In genomic region chr11:406796-407650, GRCh38 we compare ENCODE assay signal across 8 cellular contexts. TPM values are rescaled to one million over a fixed set of nuclear protein-coding genes. Genes with fewer than 3 reads are reported as not detected.
DNase-seq lines count a peak whose midpoint lies in the region; ATAC-seq and TF ChIP-seq lines count a peak whose summit lies in the region.

No MANE protein-coding gene starts in this region.

- POLR2A ChIA-PET in HEK293T (lab: Yijun Ruan, JAX) = interaction anchor here (0.8 to 2.1 kb wide), 2 partner anchors 42 to 200 kb away, joined by 3 to 17 read pairs; partner anchors contain the start of genes BET1L, PTDSS2 and RIC8A

- CTCF ChIA-PET in HEK293T (lab: Yijun Ruan, JAX) = interaction anchor here (0.8 to 1.3 kb wide), 2 partner anchors 41 to 44 kb away, joined by 3 to 4 read pairs; no protein-coding TSS in a partner anchor

- H3K27ac ChIP-seq in lung (ENCODE audit: low read depth in 1 of 2, low read length in 1 of 2) (peak overlapping the region in 1 of 2 donors; percentile 70), SJCRH30 (no peak overlapping the region)

- peak; percentile 60 for ATAC-seq in lung (ENCODE audit: insufficient read depth, low FRiP score)

- whole genome bisulfite sequencing in lung, 2 donors = 4 to 9% methylated on average over 62 to 90 of the region's 91 CpGs

- H3K36me3 ChIP-seq in lung (ENCODE audit: control insufficient read depth in 2 of 2, insufficient read depth in 2 of 2, low read length in 2 of 2) (peaks cover 0 to 7% of the 10 kb centered on the region in 2 donors), SJCRH30 (no peaks in the 10 kb centered on the region)

- H3K4me1 ChIP-seq in lung (ENCODE audit: control insufficient read depth in 2 of 2, insufficient read depth in 2 of 2, low read length in 2 of 2) = peaks cover 0 to 8% of the 10 kb centered on the region in 2 donors
- no peaks in the 10 kb centered on the region for H3K4me1 ChIP-seq in SJCRH30

- no peak for TF ChIP-seq CTCF in lung (IDR thresholded peaks at IDR 0.05; ENCODE audit: control extremely low read depth, extremely low read depth)

- H3K27me3 ChIP-seq in lung (ENCODE audit: control insufficient read depth, insufficient read depth) (no peaks in the 10 kb centered on the region), SJCRH30 (no peaks in the 10 kb centered on the region)

- H3K9me3 ChIP-seq in lung (ENCODE audit: control insufficient read depth in 2 of 2, insufficient read depth in 1 of 2, low read length in 1 of 2) (no peaks in the 10 kb centered on the region), SJCRH30 (replicated peaks) (no peaks in the 10 kb centered on the region)

- H3K4me3 ChIP-seq in lung (peak overlapping the region; percentile 51), SJCRH30 (no peak overlapping the region)

- DNase-seq in GF-D8 (lab: John Stamatoyannopoulos, UW) (peak; percentile 35), HEK293T (ENCODE audit: extremely low spot score) (peak; percentile 98), NCI-H2029 treated with DMSO at 0.1 percent for 48 hours (lab: John Stamatoyannopoulos, UW) (peak; percentile 13), ecto neural progenitor cell (ENCODE audit: low spot score) (peak; percentile 88), lung (ENCODE audit: low spot score) (peak; percentile 78), SJCRH30 (no peak)
- DNase-seq in activated CD4-positive, alpha-beta T cell treated with anti-CD3 and anti-CD28 coated beads, Interleukin-2, amount 50 U/mL, for 1 hour = peak; percentile 89
- peak; percentile 87 for DNase-seq in stimulated activated CD8-positive, alpha-beta memory T cell treated with anti-CD3 and anti-CD28 coated beads, Interleukin-12 subunit alpha, Interleukin-12 subunit beta, amount 100 ng/mL, for 4 hours (ENCODE audit: low read depth)

TF ChIP-seq in HEK293T, 16 proteins besides CTCF, POLR2A, EP300 and RAD21:
- TF ChIP-seq FOXK2 (IDR thresholded peaks at IDR 0.05) (no peak), SP1 (IDR thresholded peaks at IDR 0.05) (no peak), SUZ12 (IDR thresholded peaks at IDR 0.05) (no peak), L3MBTL2 (conservative IDR thresholded peaks at IDR 0.05) (peak; percentile 52), LEF1 (IDR thresholded peaks at IDR 0.05; ENCODE audit: borderline replicate concordance) (no peak), ELF4 (IDR thresholded peaks at IDR 0.05) (no peak), PKNOX1 (IDR thresholded peaks at IDR 0.05) (no peak), NFRKB (IDR thresholded peaks at IDR 0.05) (no peak)

RNA-seq across cellular contexts. Expression of gene SIGIRR, which starts 7.8 kb away (rescaled TPM):
- 10 to 100 TPM; 25.7 to 87.3 TPM for total RNA-seq in lung
- polyA plus RNA-seq in lung = 100 to 1,000 TPM in 1 of 2 donors, 10 to 100 TPM in 1; 43.4 to 112 TPM
- total RNA-seq in SJCRH30 (2014; rRNA removed; shearing (Covaris generic)) = not detected in 2 replicates

RNA-seq across cellular contexts. Expression of gene PKP3, which starts 13.0 kb away (rescaled TPM):
- total RNA-seq in lung = 10 to 100 TPM; 15.7 to 63.1 TPM
- 10 to 100 TPM; 33.8 to 46.8 TPM for polyA plus RNA-seq in lung
- total RNA-seq in SJCRH30 (2014; rRNA removed; shearing (Covaris generic)) = 0.18 TPM in 1 of 2 replicates, not detected in the other

RNA-seq across cellular contexts. Expression of gene ANO9, which starts 34.8 kb away (rescaled TPM):
- total RNA-seq in lung = 10 to 100 TPM in 1 of 2 donors, 1 to 10 TPM in 1; 5.8 to 17.6 TPM
- 10 to 100 TPM in 1 of 2 donors, 1 to 10 TPM in 1; 8.7 to 18.6 TPM for polyA plus RNA-seq in lung
- 0.61 and 0.73 TPM in 2 replicates for total RNA-seq in SJCRH30 (2014; rRNA removed; shearing (Covaris generic))

RNA-seq across cellular contexts. Expression of gene B4GALNT4, which starts 37.7 kb away (rescaled TPM):
- total RNA-seq in lung = 1 to 10 TPM; 1.4 to 6.8 TPM
- polyA plus RNA-seq in lung = 1 to 10 TPM; 2.1 to 4.6 TPM
- total RNA-seq in SJCRH30 (2014; rRNA removed; shearing (Covaris generic)) = 0.08 TPM in 1 of 2 replicates, not detected in the other

RNA-seq across cellular contexts. Expression of gene PTDSS2, which starts 43.1 kb away (rescaled TPM):
- total RNA-seq in lung = 10 to 100 TPM; 26.8 to 29.4 TPM
- 10 to 100 TPM; 20.4 to 36.5 TPM for polyA plus RNA-seq in lung
- total RNA-seq in SJCRH30 (2014; rRNA removed; shearing (Covaris generic)) = 30.9 and 34.4 TPM in 2 replicates

Comparison
In these comparisons a context has a peak if more than half of its experiments do, and no peak if none do; other contexts are left out.
1. DNase-seq: peak in GF-D8 (single experiment), HEK293T (single experiment), NCI-H2029 treated with DMSO at 0.1 percent for 48 hours (single experiment), activated CD4-positive, alpha-beta T cell treated with anti-CD3 and anti-CD28 coated beads, Interleukin-2, amount 50 U/mL, for 1 hour (single experiment), ecto neural progenitor cell (single experiment), lung (single experiment) and stimulated activated CD8-positive, alpha-beta memory T cell treated with anti-CD3 and anti-CD28 coated beads, Interleukin-12 subunit alpha, Interleukin-12 subunit beta, amount 100 ng/mL, for 4 hours (single experiment); none in SJCRH30 (0 of 2).
2. RNA of gene SIGIRR, which starts 7.8 kb away (total RNA-seq): 25.7 to 87.3 TPM in lung; not detected in SJCRH30; every median in the first group is over 10 times any median in the second.
3. RNA of gene PKP3, which starts 13.0 kb away (total RNA-seq): 15.7 to 63.1 TPM in lung; 0.18 TPM in SJCRH30; every median in the first group is over 10 times any median in the second.